Comparison of ENCODE assay signal across 13 cellular contexts in genomic region chr3:1987983-1988382, GRCh38.
DNase-seq lines count a peak whose midpoint lies in the region; ATAC-seq, FAIRE-seq and TF ChIP-seq lines count a peak whose summit lies in the region.
"Had no signal": no experiment of that assay in that cellular context is flagged by ENCODE, and none has a peak within 500 bp of the region (broad histone marks: within the 10 kb centered on the region; RNA-seq: fewer than 3 reads in every experiment).

No MANE protein-coding gene starts in this region.

- no peaks in the 10 kb centered on the region for H3K4me1 ChIP-seq in astrocyte (ENCODE audit: insufficient read depth, low read length)
- H3K4me1 ChIP-seq in left lung = no peaks in the 10 kb centered on the region

- no peak overlapping the region for H3K9ac ChIP-seq in astrocyte (ENCODE audit: low read length)

- H3K4me1 Mint-ChIP-seq in astrocyte (ENCODE audit: low read depth, unreplicated experiment) = no peaks in the 10 kb centered on the region
- H3K4me1 Mint-ChIP-seq: activated CD4-positive, alpha-beta T cell treated with anti-CD3 and anti-CD28 coated beads for 36 hours; CD14-positive monocyte had no signal

- H3K79me2 ChIP-seq in astrocyte (ENCODE audit: insufficient read depth, low read length) = no peaks in the 10 kb centered on the region

- no peak overlapping the region for H3K4me2 ChIP-seq in astrocyte (ENCODE audit: low read length)

- no peak overlapping the region for H2AFZ ChIP-seq in astrocyte (ENCODE audit: low read depth, low read length)

- peak; percentile 80 for ATAC-seq in left lung
- ATAC-seq in HG03469 (IDR thresholded peaks at IDR 0.05; ENCODE audit: unreplicated experiment) = no peak
- ATAC-seq: activated CD4-positive, alpha-beta T cell treated with anti-CD3 and anti-CD28 coated beads for 36 hours had no signal

- H3K36me3 Mint-ChIP-seq in astrocyte (ENCODE audit: low read depth, unreplicated experiment) = no peaks in the 10 kb centered on the region
- H3K36me3 Mint-ChIP-seq: CD14-positive monocyte had no signal

- FAIRE-seq in astrocyte (lab: Jason Lieb, UNC) = no peak
- FAIRE-seq: endometrium had no signal

- no peaks in the 10 kb centered on the region for H3K36me3 ChIP-seq in astrocyte (ENCODE audit: insufficient read depth, low read length)
- no peaks in the 10 kb centered on the region for H3K36me3 ChIP-seq in left lung

- no peaks in the 10 kb centered on the region for H4K20me1 ChIP-seq in astrocyte (ENCODE audit: insufficient read depth, low read length)

- TF ChIP-seq CTCF in astrocyte (IDR thresholded peaks at IDR 0.05; ENCODE audit: insufficient read depth, low read depth, low read length) (peak; percentile 4), left lung (IDR thresholded peaks at IDR 0.05) (peak in 1 of 2 donors; percentile 14)

- no peak overlapping the region for H3K4me3 Mint-ChIP-seq in astrocyte (ENCODE audit: unreplicated experiment)
- H3K4me3 Mint-ChIP-seq: activated CD4-positive, alpha-beta T cell treated with anti-CD3 and anti-CD28 coated beads for 36 hours; CD14-positive monocyte had no signal

- H3K9me3 ChIP-seq in astrocyte (ENCODE audit: insufficient read depth, low read depth, low read length) (no peaks in the 10 kb centered on the region), left lung (no peaks in the 10 kb centered on the region)

- H3K27ac ChIP-seq in astrocyte (ENCODE audit: low read depth, low read length) (no peak overlapping the region), left lung (no peak overlapping the region)
- H3K27ac ChIP-seq: RWPE1 had no signal

- H3K27me3 Mint-ChIP-seq in astrocyte (ENCODE audit: low read depth, unreplicated experiment) = no peaks in the 10 kb centered on the region
- H3K27me3 Mint-ChIP-seq: activated CD4-positive, alpha-beta T cell treated with anti-CD3 and anti-CD28 coated beads for 36 hours had no signal

- H3K27ac Mint-ChIP-seq in astrocyte (ENCODE audit: unreplicated experiment) = no peak overlapping the region
- H3K27ac Mint-ChIP-seq: activated CD4-positive, alpha-beta T cell treated with anti-CD3 and anti-CD28 coated beads for 36 hours; CD14-positive monocyte had no signal

- H3K4me3 ChIP-seq in astrocyte (ENCODE audit: insufficient read depth, low read depth, low read length) = no peak overlapping the region
- H3K4me3 ChIP-seq in left lung = no peak overlapping the region

- no peaks in the 10 kb centered on the region for H3K27me3 ChIP-seq in astrocyte (ENCODE audit: insufficient read depth, low read length)
- H3K27me3 ChIP-seq in left lung = no peaks in the 10 kb centered on the region

- intact Hi-C loops in left lung (cut with DNase I) = no loop called here

- peak; percentile 11 for DNase-seq in Ammon's horn (ENCODE audit: low spot score)
- peak; percentile 48 for DNase-seq in HT1080 (ENCODE audit: low read depth)
- no peak for DNase-seq in astrocyte (ENCODE audit: low read depth)
- no peak for DNase-seq in left lung
- DNase-seq in ureter (ENCODE audit: low spot score) = no peak
- no peak for DNase-seq in UCSD-AML1 (lab: John Stamatoyannopoulos, UW; ENCODE audit: unreplicated experiment)
- no peak for DNase-seq in T-helper 1 cell
- DNase-seq: activated CD4-positive, alpha-beta T cell treated with anti-CD3 and anti-CD28 coated beads for 36 hours; activated naive CD4-positive, alpha-beta T cell treated with anti-CD3 and anti-CD28 coated beads, Interleukin-2, amount 50 U/mL, for 16 hours had no signal

- H3K9me3 Mint-ChIP-seq in astrocyte (ENCODE audit: unreplicated experiment) = no peaks in the 10 kb centered on the region

Comparison
In these comparisons a context has a peak if more than half of its experiments do, and no peak if none do; other contexts are left out.
1. DNase-seq: peak in Ammon's horn (single experiment) and HT1080 (single experiment); none in astrocyte (single experiment), left lung (0 of 2), ureter (single experiment), UCSD-AML1 (single experiment) and T-helper 1 cell (0 of 5).